8 cellular contexts compared by ENCODE assay signal in genomic region chrX:15299945-15300851, GRCh38. TPM values are rescaled to one million over a fixed set of nuclear protein-coding genes. Genes with fewer than 3 reads are reported as not detected.
A peak's percentile ranks its signal among the peaks of the same experiment; 100 is the strongest.
DNase-seq lines count a peak whose midpoint lies in the region; ATAC-seq and TF ChIP-seq lines count a peak whose summit lies in the region.

No MANE protein-coding gene starts in this region.

- DNase-seq in CD4-positive, CD25-positive, alpha-beta regulatory T cell, result peak in 2 of 3 donors; percentile 5 to 18
- DNase-seq in HFFc6 (peak; percentile 2), adipocyte (ENCODE audit: low read depth) (peak; percentile 67), kidney glomerular epithelial cell (lab: John Stamatoyannopoulos, UW) (peak; percentile 12)
- DNase-seq in activated CD4-positive, alpha-beta T cell treated with anti-CD3 and anti-CD28 coated beads for 48 hours, result no peak

- no peak overlapping the region for H3K9ac ChIP-seq in adipocyte (ENCODE audit: low read length)

- no peaks in the 10 kb centered on the region for H3K27me3 Mint-ChIP-seq in CD4-positive, CD25-positive, alpha-beta regulatory T cell
- H3K27me3 Mint-ChIP-seq in HFFc6 (ENCODE audit: insufficient read depth), result no peaks in the 10 kb centered on the region; the same call in 1 of the 2 replicates
- H3K27me3 Mint-ChIP-seq in stimulated activated memory B cell treated with anti-CD40 and anti-IgM and Interleukin-4, amounts not matched to agents 10 μg/mL and 1 μg/mL and 100 μg/mL, for 72 hours, result no peaks in the 10 kb centered on the region

- H3K36me3 Mint-ChIP-seq in CD4-positive, CD25-positive, alpha-beta regulatory T cell, result no peaks in the 10 kb centered on the region
- no peaks in the 10 kb centered on the region for H3K36me3 Mint-ChIP-seq in HFFc6 (ENCODE audit: low read depth)
- H3K36me3 Mint-ChIP-seq in stimulated activated memory B cell treated with anti-CD40 and anti-IgM and Interleukin-4, amounts not matched to agents 10 μg/mL and 1 μg/mL and 100 μg/mL, for 72 hours, result no peaks in the 10 kb centered on the region

- H3K27ac ChIP-seq in CD4-positive, CD25-positive, alpha-beta regulatory T cell (ENCODE audit: insufficient read depth, low read length, poor library complexity, severe bottlenecking), result no peak overlapping the region

- ATAC-seq in CD4-positive, CD25-positive, alpha-beta regulatory T cell (ENCODE audit: low read depth in 2 of 2), result no peak
- ATAC-seq in HG03097 (IDR thresholded peaks at IDR 0.05; ENCODE audit: low FRiP score, unreplicated experiment), result no peak
- ATAC-seq in HG02623 (IDR thresholded peaks at IDR 0.05; ENCODE audit: unreplicated experiment), result no peak
- no peak for ATAC-seq in stimulated activated memory B cell treated with anti-CD40 and anti-IgM and Interleukin-4, amounts not matched to agents 10 μg/mL and 1 μg/mL and 100 μg/mL, for 72 hours

- H3K9me3 ChIP-seq in CD4-positive, CD25-positive, alpha-beta regulatory T cell (ENCODE audit: control insufficient read depth in 2 of 2, low read length in 2 of 2), result no peaks in the 10 kb centered on the region
- H3K9me3 ChIP-seq in adipocyte (ENCODE audit: control insufficient read depth, low read length), result no peaks in the 10 kb centered on the region

- H3K4me1 Mint-ChIP-seq in CD4-positive, CD25-positive, alpha-beta regulatory T cell, result no peaks in the 10 kb centered on the region
- no peaks in the 10 kb centered on the region for H3K4me1 Mint-ChIP-seq in HFFc6 (ENCODE audit: low read depth)
- H3K4me1 Mint-ChIP-seq in stimulated activated memory B cell treated with anti-CD40 and anti-IgM and Interleukin-4, amounts not matched to agents 10 μg/mL and 1 μg/mL and 100 μg/mL, for 72 hours, result no peaks in the 10 kb centered on the region

- H3K4me3 ChIP-seq in CD4-positive, CD25-positive, alpha-beta regulatory T cell (ENCODE audit: low read depth, low read length), result no peak overlapping the region
- no peak overlapping the region for H3K4me3 ChIP-seq in adipocyte (ENCODE audit: low read length)

- no peak overlapping the region for H3K27ac Mint-ChIP-seq in CD4-positive, CD25-positive, alpha-beta regulatory T cell
- no peak overlapping the region for H3K27ac Mint-ChIP-seq in HFFc6
- no peak overlapping the region for H3K27ac Mint-ChIP-seq in stimulated activated memory B cell treated with anti-CD40 and anti-IgM and Interleukin-4, amounts not matched to agents 10 μg/mL and 1 μg/mL and 100 μg/mL, for 72 hours

- no peaks in the 10 kb centered on the region for H3K36me3 ChIP-seq in CD4-positive, CD25-positive, alpha-beta regulatory T cell (ENCODE audit: control insufficient read depth, insufficient read depth, low read length)
- H3K36me3 ChIP-seq in adipocyte (ENCODE audit: control insufficient read depth, insufficient read depth, low read length, severe bottlenecking), result no peaks in the 10 kb centered on the region

- H3K9me3 Mint-ChIP-seq in CD4-positive, CD25-positive, alpha-beta regulatory T cell, result no peaks in the 10 kb centered on the region
- no peaks in the 10 kb centered on the region for H3K9me3 Mint-ChIP-seq in HFFc6
- no peaks in the 10 kb centered on the region for H3K9me3 Mint-ChIP-seq in stimulated activated memory B cell treated with anti-CD40 and anti-IgM and Interleukin-4, amounts not matched to agents 10 μg/mL and 1 μg/mL and 100 μg/mL, for 72 hours

- no peaks in the 10 kb centered on the region for H3K4me1 ChIP-seq in CD4-positive, CD25-positive, alpha-beta regulatory T cell (ENCODE audit: control insufficient read depth, insufficient read depth, low read length, poor library complexity, severe bottlenecking)
- peaks cover 5% of the 10 kb centered on the region for H3K4me1 ChIP-seq in adipocyte (ENCODE audit: control insufficient read depth, insufficient read depth, low read length)

- H3K27me3 ChIP-seq in CD4-positive, CD25-positive, alpha-beta regulatory T cell (ENCODE audit: control insufficient read depth, insufficient read depth, low read length), result no peaks in the 10 kb centered on the region
- H3K27me3 ChIP-seq in adipocyte (replicated peaks; ENCODE audit: control insufficient read depth, insufficient read depth, low read length), result peaks cover 7% of the 10 kb centered on the region

- peak; percentile 73 for TF ChIP-seq CTCF in HFFc6 (IDR thresholded peaks at IDR 0.05)

- H3K4me3 Mint-ChIP-seq in CD4-positive, CD25-positive, alpha-beta regulatory T cell, result no peak overlapping the region
- H3K4me3 Mint-ChIP-seq in HFFc6, result no peak overlapping the region
- H3K4me3 Mint-ChIP-seq in stimulated activated memory B cell treated with anti-CD40 and anti-IgM and Interleukin-4, amounts not matched to agents 10 μg/mL and 1 μg/mL and 100 μg/mL, for 72 hours, result no peak overlapping the region

RNA-seq across cellular contexts. Expression of gene ASB11, which starts 15.2 kb away (rescaled TPM):
- total RNA-seq in CD4-positive, CD25-positive, alpha-beta regulatory T cell, result 0.30 TPM
- polyA plus RNA-seq in CD4-positive, CD25-positive, alpha-beta regulatory T cell, result not detected
- total RNA-seq in HFFc6 (2021; fragmentation: NEBNext Ultra II Directional; extraction: Animal tissue kit (Norgen Biotek cat#: 25700)), result not detected

RNA-seq across cellular contexts. Expression of gene ASB9, which starts 30.3 kb away (rescaled TPM):
- not detected for total RNA-seq in CD4-positive, CD25-positive, alpha-beta regulatory T cell
- polyA plus RNA-seq in CD4-positive, CD25-positive, alpha-beta regulatory T cell, result under 1 TPM in 2 of 4 donors, not detected in 2; 0.29 to 0.32 TPM
- under 1 TPM; 0.41 to 0.94 (median 0.58) TPM for total RNA-seq in HFFc6 (2021; fragmentation: NEBNext Ultra II Directional; extraction: Animal tissue kit (Norgen Biotek cat#: 25700))

RNA-seq across cellular contexts. Expression of gene PIGA, which starts 35.1 kb away (rescaled TPM):
- total RNA-seq in CD4-positive, CD25-positive, alpha-beta regulatory T cell, result 119 TPM
- 10 to 100 TPM in 1 of 4 donors, 1 to 10 TPM in 3; 5.5 to 10.1 (median 8.0) TPM for polyA plus RNA-seq in CD4-positive, CD25-positive, alpha-beta regulatory T cell
- total RNA-seq in HFFc6 (2021; fragmentation: NEBNext Ultra II Directional; extraction: Animal tissue kit (Norgen Biotek cat#: 25700)), result 1 to 10 TPM; 4.8 to 6.8 (median 6.0) TPM

Comparison
In these comparisons a context has a peak if more than half of its experiments do, and no peak if none do; other contexts are left out.
1. RNA of gene PIGA, which starts 35.1 kb away (total RNA-seq): 119 TPM in CD4-positive, CD25-positive, alpha-beta regulatory T cell (single experiment); 4.8 to 6.8 TPM in HFFc6; every median in the first group is over 10 times any median in the second.